In the genomic region with DNA sequence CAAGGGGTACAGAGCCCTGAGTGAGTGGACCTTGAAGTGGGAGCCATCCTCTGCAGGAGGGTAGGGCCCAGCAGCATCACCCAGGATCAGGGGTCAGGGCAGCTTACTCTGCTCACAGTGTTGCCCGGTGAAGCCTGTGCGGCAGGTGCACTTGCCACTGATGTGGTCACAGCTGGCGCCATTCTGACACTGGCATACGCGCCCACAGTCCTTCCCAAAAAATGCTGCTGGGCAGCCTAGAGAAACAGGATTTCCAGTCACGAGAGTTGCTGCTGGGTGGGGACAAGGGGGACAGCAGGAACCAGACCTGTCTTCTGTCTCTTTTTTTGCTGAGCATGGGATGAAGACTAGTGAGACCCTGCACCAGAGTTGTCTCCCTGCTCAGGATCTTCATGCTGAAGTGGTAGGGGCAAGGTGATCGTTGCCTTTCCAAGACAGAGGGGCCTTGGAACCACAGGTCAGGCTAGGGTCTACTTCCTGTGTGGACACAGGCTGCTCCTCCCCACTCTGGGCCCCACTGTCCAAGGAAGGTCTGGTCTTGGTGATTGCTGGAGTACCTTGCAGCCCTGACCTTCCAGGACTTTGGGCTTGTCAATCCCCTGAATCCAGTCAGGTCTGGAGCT, we compare ENCODE assay signal across 17 cellular contexts. TPM values are rescaled to one million over a fixed set of nuclear protein-coding genes. Genes with fewer than 3 reads are reported as not detected.
DNase-seq lines count a peak whose midpoint lies in the region; ATAC-seq and TF ChIP-seq lines count a peak whose summit lies in the region.
"Had no signal": no experiment of that assay in that cellular context is flagged by ENCODE, and none has a peak within 500 bp of the region (broad histone marks: within the 10 kb centered on the region; RNA-seq: fewer than 3 reads in every experiment).

No MANE protein-coding gene starts in this region.

- no peaks in the 10 kb centered on the region for H3K36me3 Mint-ChIP-seq in stimulated activated effector memory CD8-positive, alpha-beta T cell treated with anti-CD3 and anti-CD28 coated beads, Interleukin-12 subunit alpha, Interleukin-12 subunit beta, amount 100 ng/mL, for 72 hours
- H3K36me3 Mint-ChIP-seq in CD4-positive, alpha-beta T cell (ENCODE audit: low read depth), result no peaks in the 10 kb centered on the region

- DNase-seq in left ventricle myocardium superior (no peak), left ventricle myocardium inferior (no peak), RPMI8226 (peak; percentile 44)
- no peak for DNase-seq in stimulated activated effector memory CD8-positive, alpha-beta T cell treated with anti-CD3 and anti-CD28 coated beads, Interleukin-12 subunit alpha, Interleukin-12 subunit beta, amount 100 ng/mL, for 72 hours (ENCODE audit: low spot score in 2 of 2)
- DNase-seq in activated naive CD4-positive, alpha-beta T cell (lab: John Stamatoyannopoulos, UW), result no peak
- DNase-seq in CD4-positive, alpha-beta T cell, result no peak
- DNase-seq: activated gamma-delta T cell; CD8-positive, alpha-beta T cell; NCI-H2171; NCI-H526 treated with DMSO at 0.1 percent for 48 hours; stimulated activated naive CD4-positive, alpha-beta T cell treated with Interleukin-2 at 50 U/mL for 16 hours had no signal

- no peaks in the 10 kb centered on the region for H3K9me3 Mint-ChIP-seq in stimulated activated effector memory CD8-positive, alpha-beta T cell treated with anti-CD3 and anti-CD28 coated beads, Interleukin-12 subunit alpha, Interleukin-12 subunit beta, amount 100 ng/mL, for 72 hours
- H3K9me3 Mint-ChIP-seq in CD4-positive, alpha-beta T cell, result no peaks in the 10 kb centered on the region
- H3K9me3 Mint-ChIP-seq: CD8-positive, alpha-beta T cell had no signal

- POLR2A ChIA-PET in CD4-positive, alpha-beta T cell (lab: Charles Lee), result no interaction called here

- H3K36me3 ChIP-seq in left ventricle myocardium inferior, result peaks cover 19% of the 10 kb centered on the region
- H3K36me3 ChIP-seq: right lobe of liver, thyroid gland had no signal

- TF ChIP-seq CTCF in left ventricle myocardium inferior (IDR thresholded peaks at IDR 0.05; ENCODE audit: borderline replicate concordance), result no peak
- no peak for TF ChIP-seq CTCF in CD4-positive, alpha-beta T cell (IDR thresholded peaks at IDR 0.05)

- no peak overlapping the region for H3K4me3 ChIP-seq in left ventricle myocardium inferior
- H3K4me3 ChIP-seq: adrenal gland, right lobe of liver, thyroid gland had no signal

- peaks cover 41% of the 10 kb centered on the region for H3K4me1 Mint-ChIP-seq in stimulated activated effector memory CD8-positive, alpha-beta T cell treated with anti-CD3 and anti-CD28 coated beads, Interleukin-12 subunit alpha, Interleukin-12 subunit beta, amount 100 ng/mL, for 72 hours
- peaks cover 6% of the 10 kb centered on the region for H3K4me1 Mint-ChIP-seq in CD4-positive, alpha-beta T cell (ENCODE audit: low read depth)

- H3K4me1 ChIP-seq in left ventricle myocardium inferior, result peaks cover 15% of the 10 kb centered on the region

- CTCF ChIA-PET in CD4-positive, alpha-beta T cell (lab: Charles Lee), result no interaction called here

- no peaks in the 10 kb centered on the region for H3K27me3 ChIP-seq in left ventricle myocardium inferior (ENCODE audit: low read depth)
- H3K27me3 ChIP-seq in CD4-positive, alpha-beta T cell (ENCODE audit: control insufficient read depth, insufficient read depth, low read length), result no peaks in the 10 kb centered on the region
- H3K27me3 ChIP-seq: adrenal gland, right lobe of liver, thyroid gland had no signal

- no peak overlapping the region for H3K27ac ChIP-seq in left ventricle myocardium inferior (replicated peaks)
- H3K27ac ChIP-seq in CD4-positive, alpha-beta T cell (ENCODE audit: low read depth, low read length), result no peak overlapping the region
- H3K27ac ChIP-seq: right lobe of liver, thyroid gland had no signal

- no peaks in the 10 kb centered on the region for H3K27me3 Mint-ChIP-seq in CD4-positive, alpha-beta T cell
- H3K27me3 Mint-ChIP-seq: activated CD4-positive, alpha-beta T cell treated with anti-CD3 and anti-CD28 coated beads for 36 hours had no signal

- no peaks in the 10 kb centered on the region for H3K9me3 ChIP-seq in left ventricle myocardium inferior (replicated peaks)
- no peaks in the 10 kb centered on the region for H3K9me3 ChIP-seq in CD4-positive, alpha-beta T cell (ENCODE audit: control insufficient read depth, low read length)
- H3K9me3 ChIP-seq: adrenal gland, right lobe of liver, thyroid gland had no signal

- H3K4me3 Mint-ChIP-seq in stimulated activated effector memory CD8-positive, alpha-beta T cell treated with anti-CD3 and anti-CD28 coated beads, Interleukin-12 subunit alpha, Interleukin-12 subunit beta, amount 100 ng/mL, for 72 hours, result no peak overlapping the region
- H3K4me3 Mint-ChIP-seq in CD4-positive, alpha-beta T cell, result no peak overlapping the region
- H3K4me3 Mint-ChIP-seq: activated CD4-positive, alpha-beta T cell treated with anti-CD3 and anti-CD28 coated beads for 36 hours; CD8-positive, alpha-beta T cell had no signal

- intact Hi-C loops in left ventricle myocardium superior (cut with micrococcal nuclease) (loop anchor here (10.0 kb wide), 1 partner anchor 369 kb away; no protein-coding TSS in a partner anchor), left ventricle myocardium inferior (cut with micrococcal nuclease) (no loop called here)
- intact Hi-C loops in CD4-positive, alpha-beta T cell (cut with DNase I, micrococcal nuclease), result no loop called here

- peak; percentile 19 for ATAC-seq in left ventricle myocardium superior
- peak; percentile 2 for ATAC-seq in esophagus mucosa
- ATAC-seq in stimulated activated effector memory CD8-positive, alpha-beta T cell treated with anti-CD3 and anti-CD28 coated beads, Interleukin-12 subunit alpha, Interleukin-12 subunit beta, amount 100 ng/mL, for 72 hours, result no peak
- ATAC-seq in GM19023 (IDR thresholded peaks at IDR 0.05; ENCODE audit: unreplicated experiment), result no peak
- no peak for ATAC-seq in CD4-positive, alpha-beta T cell (ENCODE audit: poor library complexity)

- H3K27ac Mint-ChIP-seq in stimulated activated effector memory CD8-positive, alpha-beta T cell treated with anti-CD3 and anti-CD28 coated beads, Interleukin-12 subunit alpha, Interleukin-12 subunit beta, amount 100 ng/mL, for 72 hours, result peak overlapping the region; percentile 88
- H3K27ac Mint-ChIP-seq in CD4-positive, alpha-beta T cell, result no peak overlapping the region
- H3K27ac Mint-ChIP-seq: activated CD4-positive, alpha-beta T cell treated with anti-CD3 and anti-CD28 coated beads for 36 hours; CD8-positive, alpha-beta T cell had no signal

RNA-seq across cellular contexts. Expression of a gene that starts 46.9 kb away (rescaled TPM):
- 137 TPM for total RNA-seq in left ventricle myocardium superior
- 146 TPM for total RNA-seq in left ventricle myocardium inferior
- 458 TPM for total RNA-seq in esophagus mucosa
- total RNA-seq in CD4-positive, alpha-beta T cell, result 100 to 1,000 TPM in 1 of 2 experiments, 10 to 100 TPM in 1; 98.5 to 102 TPM

Comparison
In these comparisons a context has a peak if more than half of its experiments do, and no peak if none do; other contexts are left out.
1. ATAC-seq: peak in left ventricle myocardium superior (single experiment) and esophagus mucosa (single experiment); none in stimulated activated effector memory CD8-positive, alpha-beta T cell treated with anti-CD3 and anti-CD28 coated beads, Interleukin-12 subunit alpha, Interleukin-12 subunit beta, amount 100 ng/mL, for 72 hours (single experiment), GM19023 (single experiment) and CD4-positive, alpha-beta T cell (single experiment).